In genomic region chr1:241605146-241605805, GRCh38 we compare ENCODE assay signal across 1 cellular context.
TF ChIP-seq lines count a peak whose summit lies in the region.

No MANE protein-coding gene starts in this region.

TF ChIP-seq in GM12878, 131 proteins besides CTCF, POLR2A, EP300 and RAD21:
- no peak for TF ChIP-seq SMARCA5 (IDR thresholded peaks at IDR 0.05)
- TF ChIP-seq SIN3A (IDR thresholded peaks at IDR 0.05; ENCODE audit: low read depth, low read length): no peak
- no peak for TF ChIP-seq STAT3 (IDR thresholded peaks at IDR 0.05; ENCODE audit: low read depth, low read length)
- no peak for TF ChIP-seq BCL3 (IDR thresholded peaks at IDR 0.05; ENCODE audit: borderline replicate concordance, insufficient read depth, low read depth, low read length, poor library complexity, severe bottlenecking)
- TF ChIP-seq KAT2A (conservative IDR thresholded peaks at IDR 0.05; ENCODE audit: control insufficient read depth, low read depth, low read length): no peak
- TF ChIP-seq NFYA (IDR thresholded peaks at IDR 0.05; ENCODE audit: borderline replicate concordance, low read depth, low read length): no peak
- TF ChIP-seq RUNX3 (IDR thresholded peaks at IDR 0.05; ENCODE audit: low read length): no peak
- TF ChIP-seq HDGF (IDR thresholded peaks at IDR 0.05): no peak
- TF ChIP-seq RAD51 (IDR thresholded peaks at IDR 0.05): no peak
- no peak for TF ChIP-seq ZNF274 (IDR thresholded peaks at IDR 0.05; ENCODE audit: insufficient read depth, insufficient read length)
- TF ChIP-seq ELK1 (IDR thresholded peaks at IDR 0.05; ENCODE audit: low read depth, low read length): no peak
- no peak for TF ChIP-seq TBL1XR1 (IDR thresholded peaks at IDR 0.05; ENCODE audit: low read depth, low read length)
- no peak for TF ChIP-seq ZNF592 (IDR thresholded peaks at IDR 0.05)
- TF ChIP-seq ATF3 (IDR thresholded peaks at IDR 0.05; ENCODE audit: borderline replicate concordance, extremely low read depth, low read depth, low read length): no peak
